19 cellular contexts compared by ENCODE assay signal in genomic region chr1:164605254-164606091, GRCh38. TPM values are rescaled to one million over a fixed set of nuclear protein-coding genes. Genes with fewer than 3 reads are reported as not detected.
DNase-seq lines count a peak whose midpoint lies in the region; ATAC-seq and TF ChIP-seq lines count a peak whose summit lies in the region.
"Had no signal": no experiment of that assay in that cellular context is flagged by ENCODE, and none has a peak within 500 bp of the region (broad histone marks: within the 10 kb centered on the region; RNA-seq: fewer than 3 reads in every experiment).

No MANE protein-coding gene starts in this region.

- H3K9me3 ChIP-seq in HUES48 (ENCODE audit: control insufficient read depth, insufficient read depth, low read length) (no peaks in the 10 kb centered on the region), gastroesophageal sphincter (no peaks in the 10 kb centered on the region)
- H3K9me3 ChIP-seq: MG63, neutrophil had no signal

- ATAC-seq in gastroesophageal sphincter (no peak), HG03469 (IDR thresholded peaks at IDR 0.05; ENCODE audit: unreplicated experiment) (no peak)

- peak; percentile 40 for DNase-seq in DMS53 (lab: John Stamatoyannopoulos, UW)
- DNase-seq in activated T-cell treated with anti-CD3 and anti-CD28 coated beads for 4 hours = no peak
- DNase-seq in NCI-H345 (lab: John Stamatoyannopoulos, UW) = no peak
- DNase-seq: activated B cell treated with CpG ODN at 0.5 μM for 24 hours; activated CD4-positive, alpha-beta memory T cell treated with anti-CD3 and anti-CD28 coated beads, Interleukin-2, amount 10 ng/mL, durations not matched to agents 7 days and 5 days; activated naive CD4-positive, alpha-beta T cell; activated T-cell treated with anti-CD3 and anti-CD28 coated beads, Interleukin-2, amount 50 U/mL, for 1 hour; amniotic stem cell; foreskin melanocyte; MG63; NCI-H2029; NCI-H524 treated with DMSO at 0.1 percent for 48 hours; retina; stimulated activated CD4-positive, alpha-beta T cell treated with anti-CD3 and anti-CD28 coated beads, Interleukin-12 subunit alpha, Interleukin-12 subunit beta, amount 100 ng/mL, for 4 hours had no signal

- no peak for TF ChIP-seq CTCF in gastroesophageal sphincter (IDR thresholded peaks at IDR 0.05)

- no peaks in the 10 kb centered on the region for H3K27me3 ChIP-seq in HUES48 (ENCODE audit: control insufficient read depth, insufficient read depth, low read length)
- no peaks in the 10 kb centered on the region for H3K27me3 ChIP-seq in gastroesophageal sphincter
- no peaks in the 10 kb centered on the region for H3K27me3 ChIP-seq in rectal smooth muscle tissue (ENCODE audit: control insufficient read depth, insufficient read depth, low read length)
- H3K27me3 ChIP-seq: MG63 had no signal

- H3K36me3 ChIP-seq in HUES48 (ENCODE audit: control insufficient read depth, insufficient read depth, low read length) = peaks cover 12% of the 10 kb centered on the region; the same call in 1 of the 2 replicates
- H3K36me3 ChIP-seq in gastroesophageal sphincter = no peaks in the 10 kb centered on the region
- H3K36me3 ChIP-seq in rectal smooth muscle tissue (ENCODE audit: control insufficient read depth, insufficient read depth, low read length) = no peaks in the 10 kb centered on the region
- H3K36me3 ChIP-seq: MG63, neutrophil had no signal

- H3K27ac ChIP-seq in HUES48 (ENCODE audit: low read depth, low read length) (peak overlapping the region; percentile 72), gastroesophageal sphincter (peak overlapping the region; percentile 15 to 76 (median 60)), rectal smooth muscle tissue (ENCODE audit: low read depth, low read length) (peak overlapping the region; percentile 8)
- H3K27ac ChIP-seq: neutrophil had no signal

- no peak for TF ChIP-seq EP300 in gastroesophageal sphincter (IDR thresholded peaks at IDR 0.05)

- peaks cover 94% of the 10 kb centered on the region for H3K4me1 ChIP-seq in HUES48 (ENCODE audit: control insufficient read depth, insufficient read depth, low read length)
- H3K4me1 ChIP-seq in gastroesophageal sphincter = peaks cover 9 to 100% (median 35%) of the 10 kb centered on the region in 3 donors
- peaks cover 59% of the 10 kb centered on the region for H3K4me1 ChIP-seq in rectal smooth muscle tissue (ENCODE audit: control insufficient read depth, insufficient read depth, low read length)

- TF ChIP-seq POLR2A in gastroesophageal sphincter (IDR thresholded peaks at IDR 0.05) = no peak

- 74 to 87% methylated on average over 2 to 3 of the region's 3 CpGs for WGBS in gastroesophageal sphincter (ENCODE audit: low coverage in 1 of 2), 2 donors

- H3K9ac ChIP-seq in HUES48 (ENCODE audit: low read depth, low read length) = no peak overlapping the region
- no peak overlapping the region for H3K9ac ChIP-seq in rectal smooth muscle tissue (ENCODE audit: low read length)

- no peak overlapping the region for H3K4me3 ChIP-seq in HUES48 (ENCODE audit: low read depth, low read length)
- H3K4me3 ChIP-seq in gastroesophageal sphincter = no peak overlapping the region
- no peak overlapping the region for H3K4me3 ChIP-seq in rectal smooth muscle tissue (ENCODE audit: low read length)
- H3K4me3 ChIP-seq: MG63 had no signal

RNA-seq across cellular contexts. Expression of gene PBX1, which starts 46.5 kb away (rescaled TPM):
- total RNA-seq in gastroesophageal sphincter = 100 to 1,000 TPM in 3 of 4 donors, 10 to 100 TPM in 1; 75.8 to 177 (median 140) TPM
- total RNA-seq: activated B cell treated with CpG ODN at 0.5 μM for 24 hours had no signal

Comparison
In these comparisons a context has a peak if more than half of its experiments do, and no peak if none do; other contexts are left out.
1. H3K27ac ChIP-seq: peak in every context shown above with its lines; median percentile 72 in HUES48; 60 in gastroesophageal sphincter; 8 in rectal smooth muscle tissue.